Comparison of ENCODE assay signal across 11 cellular contexts in the genomic region with DNA sequence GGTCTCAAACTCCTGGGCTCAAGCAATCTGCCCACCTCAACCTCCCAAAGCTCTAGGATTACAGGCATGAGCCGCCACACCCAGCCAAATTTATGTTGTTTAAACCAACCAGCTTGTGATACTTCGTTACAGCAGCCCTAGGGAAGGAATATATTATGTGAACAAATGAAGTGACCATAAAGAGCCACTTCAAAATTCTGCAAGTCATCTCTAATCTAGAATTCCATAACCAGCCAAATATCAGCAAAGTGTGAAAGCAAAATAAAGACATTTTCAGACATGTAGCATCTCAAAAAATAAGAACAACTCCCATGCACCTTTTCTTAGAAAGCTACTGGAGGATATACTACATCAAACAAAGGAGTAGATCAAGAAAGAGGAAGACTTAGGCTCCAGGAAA. TPM values are rescaled to one million over a fixed set of nuclear protein-coding genes. Genes with fewer than 3 reads are reported as not detected.
"Had no signal": no experiment of that assay in that cellular context is flagged by ENCODE, and none has a peak within 500 bp of the region (broad histone marks: within the 10 kb centered on the region; RNA-seq: fewer than 3 reads in every experiment).

No MANE protein-coding gene starts in this region.

- H3K4me2 ChIP-seq: KMS-11 had no signal

- H3K4me3 ChIP-seq: K562 had no signal

- H3K9ac ChIP-seq: KMS-11 had no signal

- H3K4me3 Mint-ChIP-seq: IgD-negative memory B cell had no signal

- H3K27ac ChIP-seq: HL-60, KMS-11 had no signal

- ATAC-seq: K562 had no signal

- H3K27ac Mint-ChIP-seq: IgD-negative memory B cell had no signal

- DNase-seq: Karpas-422, Kasumi-1, KBM-7, KG1 had no signal

- H3K4me1 Mint-ChIP-seq: IgD-negative memory B cell had no signal

- FAIRE-seq: HTR-8/SVneo, K562 had no signal

RNA-seq across cellular contexts. Expression of a gene that starts 36.0 kb away (rescaled TPM):
- total RNA-seq: HT-29, HT1080, K562 had no signal
- polyA plus RNA-seq: IgD-negative memory B cell, K562 had no signal

RNA-seq across cellular contexts. Expression of a gene that starts 45.3 kb away (rescaled TPM):
- polyA plus RNA-seq: IgD-negative memory B cell had no signal
